ENCODE assay signal across 24 cellular contexts in the genomic region with DNA sequence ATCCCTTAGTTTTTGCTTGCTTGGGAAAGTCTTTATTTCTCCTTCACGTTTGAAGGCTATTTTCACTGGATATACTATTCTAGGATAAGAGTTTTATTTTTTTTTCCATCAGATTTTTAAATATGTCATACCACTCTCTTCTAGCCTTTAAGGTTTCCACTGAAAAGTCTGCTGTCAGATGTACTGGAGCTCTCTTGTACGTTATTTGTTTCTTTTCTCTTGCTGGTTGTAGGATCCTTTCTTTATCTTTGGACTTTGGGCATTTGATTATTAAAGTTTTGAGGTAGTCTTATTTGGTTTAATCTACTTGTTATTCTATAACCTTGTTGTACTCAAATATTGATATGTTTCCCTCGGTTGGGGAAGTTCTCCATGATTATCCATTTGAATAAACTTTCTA.
"Had no signal": no experiment of that assay in that cellular context is flagged by ENCODE, and none has a peak within 500 bp of the region (broad histone marks: within the 10 kb centered on the region; RNA-seq: fewer than 3 reads in every experiment).

No MANE protein-coding gene starts in this region.

- H3K4me1 Mint-ChIP-seq: stimulated activated effector memory CD8-positive, alpha-beta T cell treated with anti-CD3 and anti-CD28 coated beads, Interleukin-12 subunit alpha, Interleukin-12 subunit beta, amount 100 ng/mL, for 72 hours; stimulated activated memory B cell treated with anti-CD40 and anti-IgM and Interleukin-4, amounts not matched to agents 10 μg/mL and 1 μg/mL and 100 μg/mL, for 72 hours; stimulated activated naive B cell treated with anti-CD40 and anti-IgM and Interleukin-4, amounts not matched to agents 10 μg/mL and 1 μg/mL and 100 μg/mL, for 72 hours; stimulated activated naive CD8-positive, alpha-beta T cell treated with anti-CD3 and anti-CD28 coated beads, Interleukin-15, amount 100 ng/mL, for 72 hours had no signal

- H3K36me3 Mint-ChIP-seq: stimulated activated effector memory CD8-positive, alpha-beta T cell treated with anti-CD3 and anti-CD28 coated beads, Interleukin-12 subunit alpha, Interleukin-12 subunit beta, amount 100 ng/mL, for 72 hours; stimulated activated memory B cell treated with anti-CD40 and anti-IgM and Interleukin-4, amounts not matched to agents 10 μg/mL and 1 μg/mL and 100 μg/mL, for 72 hours; stimulated activated naive B cell treated with anti-CD40 and anti-IgM and Interleukin-4, amounts not matched to agents 10 μg/mL and 1 μg/mL and 100 μg/mL, for 72 hours; type B pancreatic cell had no signal

- ATAC-seq: stimulated activated effector memory CD8-positive, alpha-beta T cell treated with anti-CD3 and anti-CD28 coated beads, Interleukin-12 subunit alpha, Interleukin-12 subunit beta, amount 100 ng/mL, for 72 hours; stimulated activated memory B cell treated with anti-CD40 and anti-IgM and Interleukin-4, amounts not matched to agents 10 μg/mL and 1 μg/mL and 100 μg/mL, for 72 hours; stimulated activated naive B cell treated with anti-CD40 and anti-IgM and Interleukin-4, amounts not matched to agents 10 μg/mL and 1 μg/mL and 100 μg/mL, for 72 hours; stimulated activated naive CD8-positive, alpha-beta T cell treated with anti-CD3 and anti-CD28 coated beads, Interleukin-15, amount 100 ng/mL, for 72 hours; stimulated activated naive CD8-positive, alpha-beta T cell treated with anti-CD3 and anti-CD28 coated beads, Interleukin-15, Interleukin-2, amounts not matched to agents 100 U/mL and 50 U/mL, for 24 hours; upper lobe of right lung had no signal

- DNase-seq: stimulated activated CD4-positive, alpha-beta T cell treated with anti-CD3 and anti-CD28 coated beads, Interleukin-2, amount 100 ng/mL, for 48 hours; stimulated activated CD4-positive, alpha-beta T cell treated with anti-CD3 and anti-CD28 coated beads, Interleukin-4, amount 100 ng/mL, for 1 hour; stimulated activated CD4-positive, alpha-beta T cell treated with anti-CD3 and anti-CD28 coated beads, Interleukin-4, amount 100 ng/mL, for 24 hours; stimulated activated CD4-positive, alpha-beta T cell treated with anti-CD3 and anti-CD28 coated beads, Interleukin-4, amount 100 ng/mL, for 4 hours; stimulated activated CD8-positive, alpha-beta memory T cell treated with anti-CD3 and anti-CD28 coated beads, Interleukin-4, amount 100 ng/mL, for 48 hours; stimulated activated naive B cell treated with anti-CD40 and anti-IgM and Interleukin-4, amounts not matched to agents 10 μg/mL and 1 μg/mL and 100 μg/mL, for 72 hours; stimulated activated naive CD4-positive, alpha-beta T cell; stimulated activated naive CD4-positive, alpha-beta T cell treated with Interleukin-2 at 50 U/mL for 16 hours; stimulated activated naive CD8-positive, alpha-beta T cell treated with anti-CD3 and anti-CD28 coated beads, Interleukin-15, amount 100 ng/mL, for 72 hours; stimulated activated naive CD8-positive, alpha-beta T cell treated with anti-CD3 and anti-CD28 coated beads, Interleukin-15, Interleukin-2, amounts not matched to agents 100 U/mL and 50 U/mL, for 24 hours; stomach; substantia nigra; testis; thyroid gland; tibial artery; transverse colon; trophoblast cell; upper lobe of left lung; upper lobe of right lung; uterus had no signal

- H3K27ac Mint-ChIP-seq: stimulated activated effector memory CD8-positive, alpha-beta T cell treated with anti-CD3 and anti-CD28 coated beads, Interleukin-12 subunit alpha, Interleukin-12 subunit beta, amount 100 ng/mL, for 72 hours; stimulated activated memory B cell treated with anti-CD40 and anti-IgM and Interleukin-4, amounts not matched to agents 10 μg/mL and 1 μg/mL and 100 μg/mL, for 72 hours; stimulated activated naive B cell treated with anti-CD40 and anti-IgM and Interleukin-4, amounts not matched to agents 10 μg/mL and 1 μg/mL and 100 μg/mL, for 72 hours; stimulated activated naive CD8-positive, alpha-beta T cell treated with anti-CD3 and anti-CD28 coated beads, Interleukin-15, amount 100 ng/mL, for 72 hours; stimulated activated naive CD8-positive, alpha-beta T cell treated with anti-CD3 and anti-CD28 coated beads, Interleukin-15, Interleukin-2, amounts not matched to agents 100 ng/mL and 50 ng/mL, for 24 hours; type B pancreatic cell had no signal

- H3K27me3 Mint-ChIP-seq: stimulated activated memory B cell treated with anti-CD40 and anti-IgM and Interleukin-4, amounts not matched to agents 10 μg/mL and 1 μg/mL and 100 μg/mL, for 72 hours; stimulated activated naive B cell treated with anti-CD40 and anti-IgM and Interleukin-4, amounts not matched to agents 10 μg/mL and 1 μg/mL and 100 μg/mL, for 72 hours; stimulated activated naive CD8-positive, alpha-beta T cell treated with anti-CD3 and anti-CD28 coated beads, Interleukin-15, amount 100 ng/mL, for 72 hours; stimulated activated naive CD8-positive, alpha-beta T cell treated with anti-CD3 and anti-CD28 coated beads, Interleukin-15, Interleukin-2, amounts not matched to agents 100 ng/mL and 50 ng/mL, for 24 hours; type B pancreatic cell had no signal

- H3K4me3 Mint-ChIP-seq: stimulated activated effector memory CD8-positive, alpha-beta T cell treated with anti-CD3 and anti-CD28 coated beads, Interleukin-12 subunit alpha, Interleukin-12 subunit beta, amount 100 ng/mL, for 72 hours; stimulated activated memory B cell treated with anti-CD40 and anti-IgM and Interleukin-4, amounts not matched to agents 10 μg/mL and 1 μg/mL and 100 μg/mL, for 72 hours; stimulated activated naive B cell treated with anti-CD40 and anti-IgM and Interleukin-4, amounts not matched to agents 10 μg/mL and 1 μg/mL and 100 μg/mL, for 72 hours; stimulated activated naive CD8-positive, alpha-beta T cell treated with anti-CD3 and anti-CD28 coated beads, Interleukin-15, amount 100 ng/mL, for 72 hours; stimulated activated naive CD8-positive, alpha-beta T cell treated with anti-CD3 and anti-CD28 coated beads, Interleukin-15, Interleukin-2, amounts not matched to agents 100 ng/mL and 50 ng/mL, for 24 hours; type B pancreatic cell had no signal
